ENCODE assay signal across 1 cellular context in the genomic region with DNA sequence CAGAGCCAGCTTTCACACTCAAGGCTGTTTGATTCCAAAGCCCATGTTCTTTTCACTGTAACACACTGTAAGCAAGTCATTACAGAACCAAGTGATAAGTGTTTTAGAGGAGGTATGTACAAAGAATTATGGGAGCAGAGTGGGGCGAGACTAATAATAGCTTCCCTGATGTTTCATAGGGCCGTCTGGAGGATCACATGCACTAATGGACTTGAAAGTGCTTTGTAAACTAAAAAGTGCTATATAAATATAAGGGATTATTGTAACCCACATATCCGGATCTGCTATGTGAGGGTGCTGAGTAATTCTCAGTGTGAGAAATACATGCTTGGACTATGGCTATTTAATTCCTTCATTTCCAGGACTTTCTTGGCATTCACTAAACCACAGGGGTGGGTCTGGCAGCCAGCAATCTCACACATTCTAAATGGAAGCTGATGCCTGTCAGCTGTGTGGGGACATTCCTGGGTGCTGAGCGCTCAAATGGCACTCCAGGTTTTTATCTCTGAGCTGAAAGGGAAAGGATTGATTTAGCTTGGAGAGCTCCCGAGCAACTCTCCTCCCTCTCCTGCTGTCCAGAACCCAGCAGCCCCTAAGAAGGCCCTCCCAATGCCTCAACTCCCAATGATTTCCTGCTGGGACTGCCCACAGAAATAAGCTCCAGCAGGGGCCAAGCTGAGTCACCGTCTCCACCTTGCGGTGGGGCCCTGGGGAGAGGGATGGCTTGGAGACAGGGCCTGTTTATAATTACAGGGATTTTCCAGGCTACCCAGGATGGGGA.
TF ChIP-seq lines count a peak whose summit lies in the region.

No MANE protein-coding gene starts in this region.

TF ChIP-seq in GM23338, 12 proteins besides CTCF, POLR2A, EP300 and RAD21 (continued from another document):
- TF ChIP-seq, protein P1, sequence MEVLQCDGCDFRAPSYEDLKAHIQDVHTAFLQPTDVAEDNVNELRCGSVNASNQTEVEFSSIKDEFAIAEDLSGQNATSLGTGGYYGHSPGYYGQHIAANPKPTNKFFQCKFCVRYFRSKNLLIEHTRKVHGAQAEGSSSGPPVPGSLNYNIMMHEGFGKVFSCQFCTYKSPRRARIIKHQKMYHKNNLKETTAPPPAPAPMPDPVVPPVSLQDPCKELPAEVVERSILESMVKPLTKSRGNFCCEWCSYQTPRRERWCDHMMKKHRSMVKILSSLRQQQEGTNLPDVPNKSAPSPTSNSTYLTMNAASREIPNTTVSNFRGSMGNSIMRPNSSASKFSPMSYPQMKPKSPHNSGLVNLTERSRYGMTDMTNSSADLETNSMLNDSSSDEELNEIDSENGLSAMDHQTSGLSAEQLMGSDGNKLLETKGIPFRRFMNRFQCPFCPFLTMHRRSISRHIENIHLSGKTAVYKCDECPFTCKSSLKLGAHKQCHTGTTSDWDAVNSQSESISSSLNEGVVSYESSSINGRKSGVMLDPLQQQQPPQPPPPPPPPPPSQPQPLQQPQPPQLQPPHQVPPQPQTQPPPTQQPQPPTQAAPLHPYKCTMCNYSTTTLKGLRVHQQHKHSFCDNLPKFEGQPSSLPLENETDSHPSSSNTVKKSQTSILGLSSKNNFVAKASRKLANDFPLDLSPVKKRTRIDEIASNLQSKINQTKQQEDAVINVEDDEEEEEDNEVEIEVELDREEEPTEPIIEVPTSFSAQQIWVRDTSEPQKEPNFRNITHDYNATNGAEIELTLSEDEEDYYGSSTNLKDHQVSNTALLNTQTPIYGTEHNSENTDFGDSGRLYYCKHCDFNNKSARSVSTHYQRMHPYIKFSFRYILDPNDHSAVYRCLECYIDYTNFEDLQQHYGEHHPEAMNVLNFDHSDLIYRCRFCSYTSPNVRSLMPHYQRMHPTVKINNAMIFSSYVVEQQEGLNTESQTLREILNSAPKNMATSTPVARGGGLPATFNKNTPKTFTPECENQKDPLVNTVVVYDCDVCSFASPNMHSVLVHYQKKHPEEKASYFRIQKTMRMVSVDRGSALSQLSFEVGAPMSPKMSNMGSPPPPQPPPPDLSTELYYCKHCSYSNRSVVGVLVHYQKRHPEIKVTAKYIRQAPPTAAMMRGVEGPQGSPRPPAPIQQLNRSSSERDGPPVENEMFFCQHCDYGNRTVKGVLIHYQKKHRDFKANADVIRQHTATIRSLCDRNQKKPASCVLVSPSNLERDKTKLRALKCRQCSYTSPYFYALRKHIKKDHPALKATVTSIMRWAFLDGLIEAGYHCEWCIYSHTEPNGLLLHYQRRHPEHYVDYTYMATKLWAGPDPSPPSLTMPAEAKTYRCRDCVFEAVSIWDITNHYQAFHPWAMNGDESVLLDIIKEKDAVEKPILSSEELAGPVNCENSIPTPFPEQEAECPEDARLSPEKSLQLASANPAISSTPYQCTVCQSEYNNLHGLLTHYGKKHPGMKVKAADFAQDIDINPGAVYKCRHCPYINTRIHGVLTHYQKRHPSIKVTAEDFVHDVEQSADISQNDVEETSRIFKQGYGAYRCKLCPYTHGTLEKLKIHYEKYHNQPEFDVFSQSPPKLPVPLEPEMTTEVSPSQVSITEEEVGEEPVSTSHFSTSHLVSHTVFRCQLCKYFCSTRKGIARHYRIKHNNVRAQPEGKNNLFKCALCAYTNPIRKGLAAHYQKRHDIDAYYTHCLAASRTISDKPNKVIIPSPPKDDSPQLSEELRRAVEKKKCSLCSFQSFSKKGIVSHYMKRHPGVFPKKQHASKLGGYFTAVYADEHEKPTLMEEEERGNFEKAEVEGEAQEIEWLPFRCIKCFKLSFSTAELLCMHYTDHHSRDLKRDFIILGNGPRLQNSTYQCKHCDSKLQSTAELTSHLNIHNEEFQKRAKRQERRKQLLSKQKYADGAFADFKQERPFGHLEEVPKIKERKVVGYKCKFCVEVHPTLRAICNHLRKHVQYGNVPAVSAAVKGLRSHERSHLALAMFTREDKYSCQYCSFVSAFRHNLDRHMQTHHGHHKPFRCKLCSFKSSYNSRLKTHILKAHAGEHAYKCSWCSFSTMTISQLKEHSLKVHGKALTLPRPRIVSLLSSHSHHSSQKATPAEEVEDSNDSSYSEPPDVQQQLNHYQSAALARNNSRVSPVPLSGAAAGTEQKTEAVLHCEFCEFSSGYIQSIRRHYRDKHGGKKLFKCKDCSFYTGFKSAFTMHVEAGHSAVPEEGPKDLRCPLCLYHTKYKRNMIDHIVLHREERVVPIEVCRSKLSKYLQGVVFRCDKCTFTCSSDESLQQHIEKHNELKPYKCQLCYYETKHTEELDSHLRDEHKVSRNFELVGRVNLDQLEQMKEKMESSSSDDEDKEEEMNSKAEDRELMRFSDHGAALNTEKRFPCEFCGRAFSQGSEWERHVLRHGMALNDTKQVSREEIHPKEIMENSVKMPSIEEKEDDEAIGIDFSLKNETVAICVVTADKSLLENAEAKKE (CRISPR knock-in tag; IDR thresholded peaks at IDR 0.05) = no peak
- no peak for TF ChIP-seq ZNF114 (CRISPR knock-in tag; IDR thresholded peaks at IDR 0.05)
- TF ChIP-seq, protein P2, sequence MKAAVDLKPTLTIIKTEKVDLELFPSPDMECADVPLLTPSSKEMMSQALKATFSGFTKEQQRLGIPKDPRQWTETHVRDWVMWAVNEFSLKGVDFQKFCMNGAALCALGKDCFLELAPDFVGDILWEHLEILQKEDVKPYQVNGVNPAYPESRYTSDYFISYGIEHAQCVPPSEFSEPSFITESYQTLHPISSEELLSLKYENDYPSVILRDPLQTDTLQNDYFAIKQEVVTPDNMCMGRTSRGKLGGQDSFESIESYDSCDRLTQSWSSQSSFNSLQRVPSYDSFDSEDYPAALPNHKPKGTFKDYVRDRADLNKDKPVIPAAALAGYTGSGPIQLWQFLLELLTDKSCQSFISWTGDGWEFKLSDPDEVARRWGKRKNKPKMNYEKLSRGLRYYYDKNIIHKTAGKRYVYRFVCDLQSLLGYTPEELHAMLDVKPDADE (IDR thresholded peaks at IDR 0.05) = no peak
- no peak for TF ChIP-seq JUNB (IDR thresholded peaks at IDR 0.05; ENCODE audit: unreplicated experiment)
- no peak for TF ChIP-seq ZNF331 (CRISPR knock-in tag; IDR thresholded peaks at IDR 0.05; ENCODE audit: low read depth)
- no peak for TF ChIP-seq REST (IDR thresholded peaks at IDR 0.05; ENCODE audit: unreplicated experiment)
- no peak for TF ChIP-seq NANOG (IDR thresholded peaks at IDR 0.05; ENCODE audit: borderline replicate concordance)
- no peak for TF ChIP-seq CREB1 (CRISPR knock-in tag; IDR thresholded peaks at IDR 0.05; ENCODE audit: low read depth)
- TF ChIP-seq POLR2AphosphoS5 (IDR thresholded peaks at IDR 0.05; ENCODE audit: low read depth) = no peak
- TF ChIP-seq EZH2phosphoT487 (IDR thresholded peaks at IDR 0.05; ENCODE audit: unreplicated experiment) = no peak
- no peak for TF ChIP-seq STAT1 (IDR thresholded peaks at IDR 0.05; ENCODE audit: unreplicated experiment)
